ENCODE assay signal across 11 cellular contexts in genomic region chr1:16929146-16930041, GRCh38. TPM values are rescaled to one million over a fixed set of nuclear protein-coding genes. Genes with fewer than 3 reads are reported as not detected.
DNase-seq lines count a peak whose midpoint lies in the region; ATAC-seq and TF ChIP-seq lines count a peak whose summit lies in the region.
"Not testable (repeated sequence)": the region's sequence is repeated elsewhere in the genome, so short reads cannot be mapped to it uniquely, and the experiment has no call there.
"Had no signal": no experiment of that assay in that cellular context is flagged by ENCODE, and none has a peak within 500 bp of the region (broad histone marks: within the 10 kb centered on the region; RNA-seq: fewer than 3 reads in every experiment).

No MANE protein-coding gene starts in this region.

- ATAC-seq in foreskin keratinocyte = peak; percentile 87
- peak; percentile 30 for ATAC-seq in left lobe of liver

- H3K9ac ChIP-seq in BLaER1 treated with 17β-estradiol and CSF1 and Interleukin-3, amounts not matched to agents 10 nM and 100 nM = peak overlapping the region in 2 of 11 experiments; percentile 5 to 6; a peak in 1 of 22 replicates
- H3K9ac ChIP-seq in mammary epithelial cell (ENCODE audit: insufficient read depth, low read length) = not testable (repeated sequence)

- H4K20me1 ChIP-seq in BLaER1 treated with 17β-estradiol and CSF1 and Interleukin-3, amounts not matched to agents 10 nM and 100 nM = peaks cover 0 to 61% (median 0%) of the 10 kb centered on the region in 11 experiments; a peak in 10 of 22 replicates
- not testable (repeated sequence) for H4K20me1 ChIP-seq in mammary epithelial cell (ENCODE audit: insufficient read depth, low read length)

- BruUV-seq in mammary epithelial cell (replicated peaks; lab: Mats Ljungman, UMichigan) = not testable (repeated sequence)

- dilution Hi-C loops in mammary epithelial cell (cut with HindIII; ENCODE audit: low sequenced_read_pairs) = not testable (repeated sequence)

- TF ChIP-seq CTCF in HEK293 (tag by site-specific recombination; IDR thresholded peaks at IDR 0.05); RWPE1 (conservative IDR thresholded peaks at IDR 0.05; ENCODE audit: low read depth); mammary epithelial cell (conservative IDR thresholded peaks at IDR 0.05 in 1 of 2, IDR thresholded peaks at IDR 0.05 in 1 of 2; ENCODE audit: extremely low read depth in 1 of 2, insufficient read depth in 1 of 2, low read depth in 1 of 2, low read length in 2 of 2); foreskin keratinocyte (conservative IDR thresholded peaks at IDR 0.05); suprapubic skin (IDR thresholded peaks at IDR 0.05): not testable (repeated sequence)

- not testable (repeated sequence) for H3K4me3 ChIP-seq in BLaER1 treated with 17β-estradiol and CSF1 and Interleukin-3, amounts not matched to agents 10 nM and 100 nM; HEK293 (ENCODE audit: low read depth, low read length); mammary epithelial cell (replicated peaks in 1 of 3; ENCODE audit: insufficient read depth in 1 of 3, low read depth in 2 of 3, low read length in 3 of 3); suprapubic skin

- peaks cover 12 to 60% (median 48%) of the 10 kb centered on the region in 10 experiments; a peak in 19 of 20 replicates for H3K4me1 ChIP-seq in BLaER1 treated with 17β-estradiol and CSF1 and Interleukin-3, amounts not matched to agents 10 nM and 100 nM
- not testable (repeated sequence) for H3K4me1 ChIP-seq in HEK293 (ENCODE audit: control insufficient read depth, insufficient read depth, low read length)
- H3K4me1 ChIP-seq in mammary epithelial cell (ENCODE audit: insufficient read depth, low read length) (peaks cover 34% of the 10 kb centered on the region), foreskin keratinocyte (peaks cover 14% of the 10 kb centered on the region), suprapubic skin (peaks cover 40% of the 10 kb centered on the region)

- H3K79me2 ChIP-seq in mammary epithelial cell (ENCODE audit: insufficient read depth, low read length) = not testable (repeated sequence)

- not testable (repeated sequence) for H3K27me3 ChIP-seq in BLaER1 treated with 17β-estradiol and CSF1 and Interleukin-3, amounts not matched to agents 10 nM and 100 nM; mammary epithelial cell (ENCODE audit: insufficient read depth, low read length); foreskin keratinocyte; suprapubic skin

- H3K36me3 ChIP-seq in BLaER1 treated with 17β-estradiol and CSF1 and Interleukin-3, amounts not matched to agents 10 nM and 100 nM; mammary epithelial cell (ENCODE audit: insufficient read depth, low read length): not testable (repeated sequence)
- H3K36me3 ChIP-seq in HEK293 (ENCODE audit: control insufficient read depth in 2 of 2, insufficient read depth in 1 of 2, low read length in 2 of 2) (peaks cover 3 to 14% of the 10 kb centered on the region in 2 experiments; a peak in 2 of 3 replicates), suprapubic skin (peaks cover 16% of the 10 kb centered on the region)

- WGBS in mammary epithelial cell (ENCODE audit: low coverage, missing lambda C conversion rate) = 62% methylated on average over 22 of the region's 24 CpGs
- 59% methylated on average over 18 of the region's 24 CpGs for WGBS in suprapubic skin

- peak overlapping the region in 8 of 11 experiments; percentile 13 to 69 (median 48); a peak in 14 of 22 replicates for H3K4me2 ChIP-seq in BLaER1 treated with 17β-estradiol and CSF1 and Interleukin-3, amounts not matched to agents 10 nM and 100 nM
- not testable (repeated sequence) for H3K4me2 ChIP-seq in mammary epithelial cell (ENCODE audit: insufficient read depth, low read depth, low read length)

- H2AFZ ChIP-seq in mammary epithelial cell (ENCODE audit: low read depth, low read length) = not testable (repeated sequence)

- TF ChIP-seq EP300 in suprapubic skin (IDR thresholded peaks at IDR 0.05) = not testable (repeated sequence)

- POLR2A ChIA-PET in HEK293 (lab: Yijun Ruan, JAX) = interaction anchor here (0.9 kb wide), 1 partner anchor 24 kb away, joined by 3 read pairs; no protein-coding TSS in a partner anchor
- POLR2A ChIA-PET in RWPE1 (lab: Yijun Ruan, JAX; ENCODE audit: low non-redundant PET) = not testable (repeated sequence)

- intact Hi-C loops in mammary epithelial cell (cut with micrococcal nuclease) = loop anchor here (5.0 kb wide), 1 partner anchor 53 kb away; the partner anchor contains the start of gene MFAP2

- not testable (repeated sequence) for H3K27ac ChIP-seq in BLaER1 treated with 17β-estradiol and CSF1 and Interleukin-3, amounts not matched to agents 10 nM and 100 nM; HEK293 (ENCODE audit: extremely low read depth, low read depth, low read length); mammary epithelial cell (ENCODE audit: insufficient read depth, low read depth, low read length)
- H3K27ac ChIP-seq in RWPE1 (peak overlapping the region; percentile 97), foreskin keratinocyte (peak overlapping the region; percentile 21), suprapubic skin (peak overlapping the region; percentile 12)

- TF ChIP-seq POLR2A in suprapubic skin (IDR thresholded peaks at IDR 0.05) = not testable (repeated sequence)

- DNase-seq in NCI-H2107 treated with DMSO at 0.1 percent for 48 hours (lab: John Stamatoyannopoulos, UW; ENCODE audit: unreplicated experiment) (peak; percentile 63), mammary epithelial cell (peak; percentile 68), foreskin keratinocyte (peak; percentile 92 to 98)
- DNase-seq in RWPE1 (ENCODE audit: low spot score); left lobe of liver (ENCODE audit: low spot score); suprapubic skin (ENCODE audit: low spot score in 2 of 2): not testable (repeated sequence)

- in situ Hi-C loops in mammary epithelial cell (cut with MboI; ENCODE audit: low sequenced_read_pairs in 2 of 2) = not testable (repeated sequence)

- CTCF ChIA-PET in HEK293 (lab: Yijun Ruan, JAX) (interaction anchor here (0.6 to 1.3 kb wide), 2 partner anchors 23 to 25 kb away, joined by 5 read pairs; no protein-coding TSS in a partner anchor), RWPE1 (lab: Yijun Ruan, JAX) (interaction anchor here (0.6 kb wide), 1 partner anchor 16 kb away, joined by 7 read pairs; no protein-coding TSS in a partner anchor), mammary epithelial cell (lab: Charles Lee; ENCODE audit: low non-redundant PET) (interaction anchor here (0.6 kb wide), 1 partner anchor 302 kb away, joined by 3 read pairs; no protein-coding TSS in a partner anchor)

- not testable (repeated sequence) for H3K9me3 ChIP-seq in BLaER1 treated with 17β-estradiol and CSF1 and Interleukin-3, amounts not matched to agents 10 nM and 100 nM (replicated peaks in 1 of 11); HEK293 (ENCODE audit: control insufficient read depth, insufficient read depth, low read depth, low read length); mammary epithelial cell (replicated peaks; ENCODE audit: insufficient read depth, low read length); suprapubic skin

TF ChIP-seq in HEK293, 187 proteins besides CTCF, POLR2A, EP300 and RAD21:
- TF ChIP-seq ZBTB8A (tag by site-specific recombination; IDR thresholded peaks at IDR 0.05) = peak; percentile 58
- peak; percentile 87 for TF ChIP-seq ZNF600 (tag by site-specific recombination; IDR thresholded peaks at IDR 0.05)
- peak; percentile 39; the same call in 1 of the 2 replicates for TF ChIP-seq ZBTB6 (tag by site-specific recombination; IDR thresholded peaks at IDR 0.05)
- TF ChIP-seq ZIC2 (tag by site-specific recombination; IDR thresholded peaks at IDR 0.05) = peak; percentile 98
- TF ChIP-seq ZNF423 (tag by site-specific recombination; IDR thresholded peaks at IDR 0.05) = peak; percentile 72; the same call in 1 of the 2 replicates
- 0 out of 2 replicates have a peak, but pooled peaks have one; percentile 15 for TF ChIP-seq GLIS1 (tag by site-specific recombination; IDR thresholded peaks at IDR 0.05)
- peak; percentile 35; the same call in 1 of the 2 replicates for TF ChIP-seq ZNF76 (tag by site-specific recombination; IDR thresholded peaks at IDR 0.05; ENCODE audit: borderline replicate concordance, low read depth)

RNA-seq across cellular contexts. Expression of gene CROCC, which starts 7.7 kb away (rescaled TPM):
- total RNA-seq in mammary epithelial cell (10 to 100 TPM in 1 of 2 donors, 1 to 10 TPM in 1; 7.2 to 16.4 TPM), foreskin keratinocyte (17.1 and 17.2 TPM in 2 replicates), left lobe of liver (11.8 TPM), suprapubic skin (10 to 100 TPM; 27.7 to 86.4 (median 60.2) TPM)
- polyA plus RNA-seq in mammary epithelial cell (4.6 TPM), foreskin keratinocyte (8.1 and 8.8 TPM in 2 replicates)
- polyA minus RNA-seq in mammary epithelial cell = 0.83 TPM

RNA-seq across cellular contexts. Expression of gene RNU1-2, which starts 33.6 kb away (rescaled TPM):
- total RNA-seq in mammary epithelial cell (1,000 to 10,000 TPM in 1 of 2 donors, under 1 TPM in 1; under 0.01 to 1,042 TPM), foreskin keratinocyte (2,556 and 4,441 TPM in 2 replicates), left lobe of liver (1,159 TPM), suprapubic skin (under 1 TPM; under 0.01 TPM)
- polyA plus RNA-seq in mammary epithelial cell (not detected), foreskin keratinocyte (not detected in 2 replicates)
- polyA minus RNA-seq in mammary epithelial cell = under 0.01 TPM
- total RNA-seq: H4, LHCN-M2 had no signal
- polyA plus RNA-seq: CD14-positive monocyte had no signal

RNA-seq across cellular contexts. Expression of gene MFAP2, which starts 51.0 kb away (rescaled TPM):
- total RNA-seq in mammary epithelial cell = 10 to 100 TPM in 1 of 2 donors, 1 to 10 TPM in 1; 4.4 to 12.8 TPM
- 3.6 TPM for polyA plus RNA-seq in mammary epithelial cell
- not detected for polyA minus RNA-seq in mammary epithelial cell
- total RNA-seq in foreskin keratinocyte = 53.4 and 83.1 TPM in 2 replicates
- 71.6 and 111 TPM in 2 replicates for polyA plus RNA-seq in foreskin keratinocyte
- total RNA-seq in left lobe of liver = 0.45 TPM
- 1 to 10 TPM; 5.6 to 8.3 (median 7.1) TPM for total RNA-seq in suprapubic skin
- polyA plus RNA-seq: CD14-positive monocyte had no signal
